ENCODE assay signal across 8 cellular contexts in genomic region chr9:34610434-34611206, GRCh38. TPM values are rescaled to one million over a fixed set of nuclear protein-coding genes. Genes with fewer than 3 reads are reported as not detected.
DNase-seq lines count a peak whose midpoint lies in the region; ATAC-seq, FAIRE-seq and TF ChIP-seq lines count a peak whose summit lies in the region.

No MANE protein-coding gene starts in this region.

- no peaks in the 10 kb centered on the region for H3K27me3 ChIP-seq in keratinocyte (ENCODE audit: control insufficient read depth, extremely low read depth, insufficient read depth, low read length)

- peak overlapping the region; percentile 97 for H3K4me2 ChIP-seq in keratinocyte (ENCODE audit: control insufficient read depth, extremely low read depth, insufficient read depth, low read depth, low read length)

- no peaks in the 10 kb centered on the region for H3K27me3 Mint-ChIP-seq in activated naive CD8-positive, alpha-beta T cell treated with anti-CD3 and anti-CD28 coated beads for 36 hours

- no peak for TF ChIP-seq CTCF in keratinocyte (optimal IDR thresholded peaks at IDR 0.05 in 1 of 3, IDR thresholded peaks at IDR 0.05 in 1 of 3, conservative IDR thresholded peaks at IDR 0.05 in 1 of 3; ENCODE audit: extremely low read depth in 1 of 3, insufficient read depth in 2 of 3, low read length in 3 of 3)

- H3K79me2 ChIP-seq in keratinocyte (ENCODE audit: control insufficient read depth, insufficient read depth, low read length), result peaks cover 13% of the 10 kb centered on the region

- DNase-seq in Right ventricle myocardium superior (peak; percentile 55), cardiac septum (ENCODE audit: low spot score) (no peak), keratinocyte (ENCODE audit: low read depth, low spot score) (no peak), T-helper 9 cell (no peak)
- no peak for DNase-seq in activated naive CD8-positive, alpha-beta T cell treated with anti-CD3 and anti-CD28 coated beads for 36 hours
- no peak for DNase-seq in central memory CD4-positive, alpha-beta T cell

- ATAC-seq in Right ventricle myocardium superior (ENCODE audit: poor library complexity) (peak; percentile 38), GM18502 (IDR thresholded peaks at IDR 0.05; ENCODE audit: poor library complexity, unreplicated experiment) (no peak), GM21528 (IDR thresholded peaks at IDR 0.05; ENCODE audit: low FRiP score, unreplicated experiment) (no peak)

- intact Hi-C loops in Right ventricle myocardium superior (cut with DNase I) (loop anchor here (10.0 kb wide), 1 partner anchor 94 kb away; no protein-coding TSS in a partner anchor), cardiac septum (cut with DNase I) (loop anchor here (5.0 kb wide), 2 partner anchors 37 to 153 kb away; partner anchors contain the start of genes DNAI1, FAM219A and GALT)

- no peaks in the 10 kb centered on the region for H3K9me3 Mint-ChIP-seq in activated naive CD8-positive, alpha-beta T cell treated with anti-CD3 and anti-CD28 coated beads for 36 hours

- no peak overlapping the region for H3K27ac ChIP-seq in keratinocyte (ENCODE audit: control insufficient read depth, insufficient read depth, low read length)

- peaks cover 15% of the 10 kb centered on the region for H3K36me3 Mint-ChIP-seq in activated naive CD8-positive, alpha-beta T cell treated with anti-CD3 and anti-CD28 coated beads for 36 hours

- H2AFZ ChIP-seq in keratinocyte (ENCODE audit: control insufficient read depth, low read length), result no peak overlapping the region

- H3K4me1 Mint-ChIP-seq in activated naive CD8-positive, alpha-beta T cell treated with anti-CD3 and anti-CD28 coated beads for 36 hours, result peaks cover 19% of the 10 kb centered on the region

- H3K4me3 Mint-ChIP-seq in activated naive CD8-positive, alpha-beta T cell treated with anti-CD3 and anti-CD28 coated beads for 36 hours, result peak overlapping the region; percentile 92

- peaks cover 20% of the 10 kb centered on the region for H3K4me1 ChIP-seq in keratinocyte (ENCODE audit: control insufficient read depth, extremely low read depth, insufficient read depth, low read length)

- no peaks in the 10 kb centered on the region for H3K9me3 ChIP-seq in keratinocyte (ENCODE audit: control insufficient read depth, low read depth, low read length)

- H4K20me1 ChIP-seq in keratinocyte (ENCODE audit: control insufficient read depth, extremely low read depth, insufficient read depth, low read length), result no peaks in the 10 kb centered on the region

- H3K36me3 ChIP-seq in keratinocyte (ENCODE audit: control insufficient read depth in 2 of 2, extremely low read depth in 1 of 2, insufficient read depth in 2 of 2, low read length in 2 of 2), result peaks cover 7 to 8% of the 10 kb centered on the region in 2 experiments

- dilution Hi-C loops in keratinocyte (cut with MboI; ENCODE audit: extremely low pct_ligation_motif_present, low sequenced_read_pairs), result no loop called here

- H3K27ac Mint-ChIP-seq in activated naive CD8-positive, alpha-beta T cell treated with anti-CD3 and anti-CD28 coated beads for 36 hours, result no peak overlapping the region

- FAIRE-seq in keratinocyte (lab: Jason Lieb, UNC), result no peak

- peaks cover 3% of the 10 kb centered on the region for H3K9me1 ChIP-seq in keratinocyte (ENCODE audit: control insufficient read depth, extremely low read depth, insufficient read depth, low read length)

- peak overlapping the region; percentile 96 for H3K9ac ChIP-seq in keratinocyte (ENCODE audit: control insufficient read depth, extremely low read depth, insufficient read depth, low read length)

- peak overlapping the region; percentile 73 to 90 (median 82) for H3K4me3 ChIP-seq in keratinocyte (ENCODE audit: control insufficient read depth in 2 of 3, extremely low read depth in 1 of 3, insufficient read depth in 2 of 3, low read depth in 1 of 3, low read length in 3 of 3)

RNA-seq across cellular contexts. Expression of gene RPP25L, which starts 1.3 kb away (rescaled TPM):
- total RNA-seq in Right ventricle myocardium superior (43.4 TPM), cardiac septum (39.4 TPM)
- total RNA-seq in activated naive CD8-positive, alpha-beta T cell treated with anti-CD3 and anti-CD28 coated beads for 36 hours, result 10 to 100 TPM; 31.6 to 34.6 TPM
- polyA plus RNA-seq in keratinocyte, result 21.9 to 37.0 TPM (median 23.4 TPM) in 3 replicates
- polyA plus RNA-seq in keratinocyte (2011; ENCODE audit: low read depth), result 11.6 TPM
- polyA plus RNA-seq in keratinocyte (2011; cell fraction: cytosol; rRNA removed), result 18.1 and 29.3 TPM in 2 replicates
- 16.7 and 21.0 TPM in 2 replicates for polyA plus RNA-seq in keratinocyte (2011; cell fraction: nucleus; rRNA removed)
- 19.6 and 22.4 TPM in 2 replicates for polyA plus RNA-seq in keratinocyte (2012; ENCODE audit: low replicate concordance)
- polyA minus RNA-seq in keratinocyte, result 6.8 to 13.4 TPM (median 10.4 TPM) in 3 replicates
- polyA minus RNA-seq in keratinocyte (2011; cell fraction: cytosol; rRNA and poly(A)+ RNA removed), result 21.9 TPM
- polyA minus RNA-seq in keratinocyte (2011; cell fraction: nucleus; rRNA and poly(A)+ RNA removed), result 6.3 and 8.3 TPM in 2 replicates

RNA-seq across cellular contexts. Expression of gene DCTN3, which starts 9.7 kb away (rescaled TPM):
- total RNA-seq in Right ventricle myocardium superior (129 TPM), cardiac septum (101 TPM)
- 10 to 100 TPM; 62.9 to 63.0 TPM for total RNA-seq in activated naive CD8-positive, alpha-beta T cell treated with anti-CD3 and anti-CD28 coated beads for 36 hours
- polyA plus RNA-seq in keratinocyte, result 71.0 to 129 TPM (median 106 TPM) in 3 replicates
- 13.1 TPM for polyA plus RNA-seq in keratinocyte (2011; ENCODE audit: low read depth)
- 97.7 and 102 TPM in 2 replicates for polyA plus RNA-seq in keratinocyte (2011; cell fraction: cytosol; rRNA removed)
- 71.2 and 72.3 TPM in 2 replicates for polyA plus RNA-seq in keratinocyte (2011; cell fraction: nucleus; rRNA removed)
- polyA plus RNA-seq in keratinocyte (2012; ENCODE audit: low replicate concordance), result 101 and 106 TPM in 2 replicates
- polyA minus RNA-seq in keratinocyte, result 50.8 to 68.0 TPM (median 51.7 TPM) in 3 replicates
- 43.0 TPM for polyA minus RNA-seq in keratinocyte (2011; cell fraction: cytosol; rRNA and poly(A)+ RNA removed)
- 13.6 TPM in 2 replicates for polyA minus RNA-seq in keratinocyte (2011; cell fraction: nucleus; rRNA and poly(A)+ RNA removed)

RNA-seq across cellular contexts. Expression of gene ARID3C, which starts 18.2 kb away (rescaled TPM):
- total RNA-seq in Right ventricle myocardium superior (not detected), cardiac septum (not detected)
- under 1 TPM in 1 of 2 experiments, not detected in 1; 0.31 TPM for total RNA-seq in activated naive CD8-positive, alpha-beta T cell treated with anti-CD3 and anti-CD28 coated beads for 36 hours
- 0.03 to 0.05 TPM in 2 of 3 replicates, not detected in the other for polyA plus RNA-seq in keratinocyte
- 0.37 TPM for polyA plus RNA-seq in keratinocyte (2011; ENCODE audit: low read depth)
- polyA plus RNA-seq in keratinocyte (2011; cell fraction: cytosol; rRNA removed), result not detected in 2 replicates
- polyA plus RNA-seq in keratinocyte (2011; cell fraction: nucleus; rRNA removed), result 0.16 TPM in 1 of 2 replicates, not detected in the other
- polyA plus RNA-seq in keratinocyte (2012; ENCODE audit: low replicate concordance), result 0.23 TPM in 1 of 2 replicates, not detected in the other
- not detected in 3 replicates for polyA minus RNA-seq in keratinocyte
- not detected for polyA minus RNA-seq in keratinocyte (2011; cell fraction: cytosol; rRNA and poly(A)+ RNA removed)
- polyA minus RNA-seq in keratinocyte (2011; cell fraction: nucleus; rRNA and poly(A)+ RNA removed), result not detected in 2 replicates

RNA-seq across cellular contexts. Expression of gene CNTFR, which starts 21.1 kb away (rescaled TPM):
- 7.8 TPM for total RNA-seq in Right ventricle myocardium superior
- 1.1 TPM for total RNA-seq in cardiac septum
- total RNA-seq in activated naive CD8-positive, alpha-beta T cell treated with anti-CD3 and anti-CD28 coated beads for 36 hours, result not detected
- polyA plus RNA-seq in keratinocyte, result 0.42 to 1.5 TPM (median 0.66 TPM) in 3 replicates
- polyA plus RNA-seq in keratinocyte (2011; ENCODE audit: low read depth), result not detected
- 0.60 and 2.1 TPM in 2 replicates for polyA plus RNA-seq in keratinocyte (2011; cell fraction: cytosol; rRNA removed)
- polyA plus RNA-seq in keratinocyte (2011; cell fraction: nucleus; rRNA removed), result 1.9 and 4.1 TPM in 2 replicates
- 1.8 TPM in 1 of 2 replicates, not detected in the other for polyA plus RNA-seq in keratinocyte (2012; ENCODE audit: low replicate concordance)
- 0.76 to 2.2 TPM (median 1.0 TPM) in 3 replicates for polyA minus RNA-seq in keratinocyte
- polyA minus RNA-seq in keratinocyte (2011; cell fraction: cytosol; rRNA and poly(A)+ RNA removed), result not detected
- polyA minus RNA-seq in keratinocyte (2011; cell fraction: nucleus; rRNA and poly(A)+ RNA removed), result 1.7 TPM in 2 replicates

RNA-seq across cellular contexts. Expression of gene SIGMAR1, which starts 27.0 kb away (rescaled TPM):
- total RNA-seq in Right ventricle myocardium superior (22.2 TPM), cardiac septum (25.8 TPM)
- 100 to 1,000 TPM; 111 to 113 TPM for total RNA-seq in activated naive CD8-positive, alpha-beta T cell treated with anti-CD3 and anti-CD28 coated beads for 36 hours
- polyA plus RNA-seq in keratinocyte, result 60.1 to 110 TPM (median 74.9 TPM) in 3 replicates
- polyA plus RNA-seq in keratinocyte (2011; ENCODE audit: low read depth), result 11.0 TPM
- 103 and 134 TPM in 2 replicates for polyA plus RNA-seq in keratinocyte (2011; cell fraction: cytosol; rRNA removed)
- polyA plus RNA-seq in keratinocyte (2011; cell fraction: nucleus; rRNA removed), result 83.6 and 107 TPM in 2 replicates
- polyA plus RNA-seq in keratinocyte (2012; ENCODE audit: low replicate concordance), result 76.0 and 140 TPM in 2 replicates
- polyA minus RNA-seq in keratinocyte, result 49.1 to 180 TPM (median 68.5 TPM) in 3 replicates
- polyA minus RNA-seq in keratinocyte (2011; cell fraction: cytosol; rRNA and poly(A)+ RNA removed), result 83.6 TPM
- polyA minus RNA-seq in keratinocyte (2011; cell fraction: nucleus; rRNA and poly(A)+ RNA removed), result 42.2 and 45.8 TPM in 2 replicates
